Comparison of ENCODE assay signal across 1 cellular context in genomic region chr1:1351511-1352427, GRCh38.
TF ChIP-seq lines count a peak whose summit lies in the region.

No MANE protein-coding gene starts in this region.

TF ChIP-seq in HEK293, 187 proteins besides CTCF, POLR2A, EP300 and RAD21:
- TF ChIP-seq ZNF398 (tag by site-specific recombination; IDR thresholded peaks at IDR 0.05) (no peak), KLF1 (tag by site-specific recombination; IDR thresholded peaks at IDR 0.05) (no peak), ZNF341 (tag by site-specific recombination; IDR thresholded peaks at IDR 0.05; ENCODE audit: low read depth) (peak; percentile 97), SCRT2 (tag by site-specific recombination; IDR thresholded peaks at IDR 0.05) (no peak), HIC1 (tag by site-specific recombination; IDR thresholded peaks at IDR 0.05) (peak; percentile 53; the same call in 1 of the 2 replicates), KLF8 (tag by site-specific recombination; IDR thresholded peaks at IDR 0.05) (0 out of 2 replicates have a peak, but pooled peaks have one; percentile 28), GLIS2 (tag by site-specific recombination; IDR thresholded peaks at IDR 0.05) (0 out of 2 replicates have a peak, but pooled peaks have one; percentile 51), SP2 (tag by site-specific recombination; IDR thresholded peaks at IDR 0.05) (peak; percentile 66), ZNF473 (tag by site-specific recombination; IDR thresholded peaks at IDR 0.05) (no peak), ZNF600 (tag by site-specific recombination; IDR thresholded peaks at IDR 0.05) (peak; percentile 96), ZNF157 (tag by site-specific recombination; IDR thresholded peaks at IDR 0.05) (no peak), ZBTB17 (tag by site-specific recombination; IDR thresholded peaks at IDR 0.05) (peak; percentile 73), ZNF48 (tag by site-specific recombination; IDR thresholded peaks at IDR 0.05) (no peak), ZNF544 (tag by site-specific recombination; IDR thresholded peaks at IDR 0.05) (no peak), GLIS1 (tag by site-specific recombination; IDR thresholded peaks at IDR 0.05) (0 out of 2 replicates have a peak, but pooled peaks have one; percentile 22), PRDM1 (tag by site-specific recombination; IDR thresholded peaks at IDR 0.05) (no peak), ZNF658 (tag by site-specific recombination; IDR thresholded peaks at IDR 0.05) (no peak), EGR2 (tag by site-specific recombination; IDR thresholded peaks at IDR 0.05; ENCODE audit: low read depth) (peak; percentile 48; the same call in 1 of the 2 replicates), IKZF3 (tag by site-specific recombination; IDR thresholded peaks at IDR 0.05) (0 out of 2 replicates have a peak, but pooled peaks have one; percentile 22), SP7 (tag by site-specific recombination; IDR thresholded peaks at IDR 0.05) (peak; percentile 19; the same call in 1 of the 2 replicates), ZNF629 (tag by site-specific recombination; IDR thresholded peaks at IDR 0.05) (0 out of 2 replicates have a peak, but pooled peaks have one; percentile 11), BCL11B (tag by site-specific recombination; IDR thresholded peaks at IDR 0.05; ENCODE audit: low read depth) (peak; percentile 73), ZNF623 (tag by site-specific recombination; IDR thresholded peaks at IDR 0.05) (no peak), ZNF138 (tag by site-specific recombination; IDR thresholded peaks at IDR 0.05; ENCODE audit: borderline replicate concordance) (no peak), BCL11A (tag by site-specific recombination; IDR thresholded peaks at IDR 0.05; ENCODE audit: low read depth) (peak; percentile 47; the same call in 1 of the 2 replicates), ZFHX2 (tag by site-specific recombination; conservative IDR thresholded peaks at IDR 0.05) (peak; percentile 32; the same call in 1 of the 2 replicates), ZNF132 (tag by site-specific recombination; IDR thresholded peaks at IDR 0.05; ENCODE audit: borderline replicate concordance) (no peak)
- TF ChIP-seq, protein P1, sequence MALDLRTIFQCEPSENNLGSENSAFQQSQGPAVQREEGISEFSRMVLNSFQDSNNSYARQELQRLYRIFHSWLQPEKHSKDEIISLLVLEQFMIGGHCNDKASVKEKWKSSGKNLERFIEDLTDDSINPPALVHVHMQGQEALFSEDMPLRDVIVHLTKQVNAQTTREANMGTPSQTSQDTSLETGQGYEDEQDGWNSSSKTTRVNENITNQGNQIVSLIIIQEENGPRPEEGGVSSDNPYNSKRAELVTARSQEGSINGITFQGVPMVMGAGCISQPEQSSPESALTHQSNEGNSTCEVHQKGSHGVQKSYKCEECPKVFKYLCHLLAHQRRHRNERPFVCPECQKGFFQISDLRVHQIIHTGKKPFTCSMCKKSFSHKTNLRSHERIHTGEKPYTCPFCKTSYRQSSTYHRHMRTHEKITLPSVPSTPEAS (tag by site-specific recombination; IDR thresholded peaks at IDR 0.05), result no peak
- TF ChIP-seq, protein P2, sequence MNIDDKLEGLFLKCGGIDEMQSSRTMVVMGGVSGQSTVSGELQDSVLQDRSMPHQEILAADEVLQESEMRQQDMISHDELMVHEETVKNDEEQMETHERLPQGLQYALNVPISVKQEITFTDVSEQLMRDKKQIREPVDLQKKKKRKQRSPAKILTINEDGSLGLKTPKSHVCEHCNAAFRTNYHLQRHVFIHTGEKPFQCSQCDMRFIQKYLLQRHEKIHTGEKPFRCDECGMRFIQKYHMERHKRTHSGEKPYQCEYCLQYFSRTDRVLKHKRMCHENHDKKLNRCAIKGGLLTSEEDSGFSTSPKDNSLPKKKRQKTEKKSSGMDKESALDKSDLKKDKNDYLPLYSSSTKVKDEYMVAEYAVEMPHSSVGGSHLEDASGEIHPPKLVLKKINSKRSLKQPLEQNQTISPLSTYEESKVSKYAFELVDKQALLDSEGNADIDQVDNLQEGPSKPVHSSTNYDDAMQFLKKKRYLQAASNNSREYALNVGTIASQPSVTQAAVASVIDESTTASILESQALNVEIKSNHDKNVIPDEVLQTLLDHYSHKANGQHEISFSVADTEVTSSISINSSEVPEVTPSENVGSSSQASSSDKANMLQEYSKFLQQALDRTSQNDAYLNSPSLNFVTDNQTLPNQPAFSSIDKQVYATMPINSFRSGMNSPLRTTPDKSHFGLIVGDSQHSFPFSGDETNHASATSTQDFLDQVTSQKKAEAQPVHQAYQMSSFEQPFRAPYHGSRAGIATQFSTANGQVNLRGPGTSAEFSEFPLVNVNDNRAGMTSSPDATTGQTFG (tag by site-specific recombination; IDR thresholded peaks at IDR 0.05; ENCODE audit: borderline replicate concordance), result no peak
- TF ChIP-seq, protein P3, sequence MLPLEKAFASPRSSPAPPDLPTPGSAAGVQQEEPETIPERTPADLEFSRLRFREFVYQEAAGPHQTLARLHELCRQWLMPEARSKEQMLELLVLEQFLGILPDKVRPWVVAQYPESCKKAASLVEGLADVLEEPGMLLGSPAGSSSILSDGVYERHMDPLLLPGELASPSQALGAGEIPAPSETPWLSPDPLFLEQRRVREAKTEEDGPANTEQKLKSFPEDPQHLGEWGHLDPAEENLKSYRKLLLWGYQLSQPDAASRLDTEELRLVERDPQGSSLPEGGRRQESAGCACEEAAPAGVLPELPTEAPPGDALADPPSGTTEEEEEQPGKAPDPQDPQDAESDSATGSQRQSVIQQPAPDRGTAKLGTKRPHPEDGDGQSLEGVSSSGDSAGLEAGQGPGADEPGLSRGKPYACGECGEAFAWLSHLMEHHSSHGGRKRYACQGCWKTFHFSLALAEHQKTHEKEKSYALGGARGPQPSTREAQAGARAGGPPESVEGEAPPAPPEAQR (tag by site-specific recombination; IDR thresholded peaks at IDR 0.05), result no peak
- TF ChIP-seq, protein P4, sequence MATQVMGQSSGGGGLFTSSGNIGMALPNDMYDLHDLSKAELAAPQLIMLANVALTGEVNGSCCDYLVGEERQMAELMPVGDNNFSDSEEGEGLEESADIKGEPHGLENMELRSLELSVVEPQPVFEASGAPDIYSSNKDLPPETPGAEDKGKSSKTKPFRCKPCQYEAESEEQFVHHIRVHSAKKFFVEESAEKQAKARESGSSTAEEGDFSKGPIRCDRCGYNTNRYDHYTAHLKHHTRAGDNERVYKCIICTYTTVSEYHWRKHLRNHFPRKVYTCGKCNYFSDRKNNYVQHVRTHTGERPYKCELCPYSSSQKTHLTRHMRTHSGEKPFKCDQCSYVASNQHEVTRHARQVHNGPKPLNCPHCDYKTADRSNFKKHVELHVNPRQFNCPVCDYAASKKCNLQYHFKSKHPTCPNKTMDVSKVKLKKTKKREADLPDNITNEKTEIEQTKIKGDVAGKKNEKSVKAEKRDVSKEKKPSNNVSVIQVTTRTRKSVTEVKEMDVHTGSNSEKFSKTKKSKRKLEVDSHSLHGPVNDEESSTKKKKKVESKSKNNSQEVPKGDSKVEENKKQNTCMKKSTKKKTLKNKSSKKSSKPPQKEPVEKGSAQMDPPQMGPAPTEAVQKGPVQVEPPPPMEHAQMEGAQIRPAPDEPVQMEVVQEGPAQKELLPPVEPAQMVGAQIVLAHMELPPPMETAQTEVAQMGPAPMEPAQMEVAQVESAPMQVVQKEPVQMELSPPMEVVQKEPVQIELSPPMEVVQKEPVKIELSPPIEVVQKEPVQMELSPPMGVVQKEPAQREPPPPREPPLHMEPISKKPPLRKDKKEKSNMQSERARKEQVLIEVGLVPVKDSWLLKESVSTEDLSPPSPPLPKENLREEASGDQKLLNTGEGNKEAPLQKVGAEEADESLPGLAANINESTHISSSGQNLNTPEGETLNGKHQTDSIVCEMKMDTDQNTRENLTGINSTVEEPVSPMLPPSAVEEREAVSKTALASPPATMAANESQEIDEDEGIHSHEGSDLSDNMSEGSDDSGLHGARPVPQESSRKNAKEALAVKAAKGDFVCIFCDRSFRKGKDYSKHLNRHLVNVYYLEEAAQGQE (tag by site-specific recombination; IDR thresholded peaks at IDR 0.05), result no peak
